16 cellular contexts compared by ENCODE assay signal in genomic region chr9:126519660-126520425, GRCh38.
DNase-seq lines count a peak whose midpoint lies in the region; ATAC-seq, FAIRE-seq and TF ChIP-seq lines count a peak whose summit lies in the region.
"Had no signal": no experiment of that assay in that cellular context is flagged by ENCODE, and none has a peak within 500 bp of the region (broad histone marks: within the 10 kb centered on the region; RNA-seq: fewer than 3 reads in every experiment).

No MANE protein-coding gene starts in this region.

- ATAC-seq in PC-3 (no peak), GM21619 (IDR thresholded peaks at IDR 0.05; ENCODE audit: unreplicated experiment) (no peak)
- ATAC-seq: mucosa of descending colon had no signal

- no peak for FAIRE-seq in kidney (lab: Jason Lieb, UNC)

- no peaks in the 10 kb centered on the region for H4K20me1 ChIP-seq in PC-3 (ENCODE audit: low read length)

- peaks cover 40% of the 10 kb centered on the region for H3K27me3 ChIP-seq in PC-3 (ENCODE audit: low read length)
- peaks cover 0 to 87% (median 20%) of the 10 kb centered on the region in 7 donors for H3K27me3 ChIP-seq in spleen (replicated peaks in 1 of 7)

- no peak overlapping the region for H3K4me3 ChIP-seq in PC-3 (ENCODE audit: low read length)
- no peak overlapping the region for H3K4me3 ChIP-seq in kidney (ENCODE audit: low read length in 2 of 2)
- H3K4me3 ChIP-seq in spleen: no peak overlapping the region
- H3K4me3 ChIP-seq: dorsolateral prefrontal cortex, hepatocyte, mucosa of descending colon, SK-N-MC had no signal

- DNase-seq in stimulated activated CD4-positive, alpha-beta T cell treated with anti-CD3 and anti-CD28 coated beads, Interleukin-1b, Interleukin-23, amount 100 ng/mL, for 48 hours: peak; percentile 19
- no peak for DNase-seq in stimulated activated CD4-positive, alpha-beta T cell treated with anti-CD3 and anti-CD28 coated beads, Interleukin-2, amount 100 ng/mL, for 48 hours
- DNase-seq in PC-3: peak; percentile 38
- DNase-seq in kidney: peak; percentile 73
- peak; percentile 72 for DNase-seq in spleen
- DNase-seq in ACHN: no peak
- no peak for DNase-seq in cerebellum (ENCODE audit: low spot score)
- DNase-seq: activated gamma-delta T cell, Karpas-422, mucosa of descending colon, NCI-H1417, NCI-H446 had no signal

- H3K4me1 ChIP-seq in PC-3 (ENCODE audit: insufficient read depth, low read length) (peaks cover 15% of the 10 kb centered on the region), kidney (ENCODE audit: control insufficient read depth in 1 of 2, insufficient read depth in 1 of 2, low read depth in 1 of 2, low read length in 2 of 2) (peaks cover 0 to 3% of the 10 kb centered on the region in 2 donors), spleen (peaks cover 14 to 68% (median 32%) of the 10 kb centered on the region in 6 donors)

- in situ Hi-C loops in ACHN (cut with HindIII; ENCODE audit: low pct_ligation_motif_present, low pct_unique_long_range_greater_than_20kb, low sequenced_read_pairs): no loop called here

- H3K79me2 ChIP-seq in PC-3 (ENCODE audit: low read length): no peaks in the 10 kb centered on the region
- H3K79me2 ChIP-seq: hepatocyte had no signal

- no peak overlapping the region for H3K4me2 ChIP-seq in PC-3 (ENCODE audit: low read length)
- H3K4me2 ChIP-seq: hepatocyte had no signal

- no peak overlapping the region for H3K27ac ChIP-seq in PC-3 (ENCODE audit: low read length)
- no peak overlapping the region for H3K27ac ChIP-seq in kidney (ENCODE audit: low read depth in 2 of 2, low read length in 2 of 2)
- H3K27ac ChIP-seq in spleen: no peak overlapping the region
- H3K27ac ChIP-seq: dorsolateral prefrontal cortex, hepatocyte, SK-N-MC had no signal

- no peaks in the 10 kb centered on the region for H3F3A ChIP-seq in PC-3 (ENCODE audit: low read length, unreplicated experiment)

- TF ChIP-seq CTCF in PC-3 (conservative IDR thresholded peaks at IDR 0.05; ENCODE audit: low read depth, low read length) (no peak), kidney (IDR thresholded peaks at IDR 0.05; ENCODE audit: borderline replicate concordance, extremely low read depth, insufficient read depth) (no peak), spleen (IDR thresholded peaks at IDR 0.05 in 8 of 11, conservative IDR thresholded peaks at IDR 0.05 in 3 of 11) (no peak)

- H3K9me3 ChIP-seq in PC-3 (ENCODE audit: low read length) (no peaks in the 10 kb centered on the region), kidney (ENCODE audit: control insufficient read depth in 1 of 2, low read length in 2 of 2) (no peaks in the 10 kb centered on the region), spleen (no peaks in the 10 kb centered on the region)
- H3K9me3 ChIP-seq: mucosa of descending colon had no signal

- TF ChIP-seq POLR2A in spleen (IDR thresholded peaks at IDR 0.05): no peak

- WGBS in spleen, 5 donors: 84 to 92% (median 88%) methylated on average over 22 of the region's 22 CpGs

- H3K36me3 ChIP-seq in PC-3 (ENCODE audit: low read depth, low read length) (no peaks in the 10 kb centered on the region), kidney (ENCODE audit: control insufficient read depth in 1 of 2, insufficient read depth in 2 of 2, low read length in 2 of 2) (no peaks in the 10 kb centered on the region), spleen (no peaks in the 10 kb centered on the region)

- intact Hi-C loops in PC-3 (cut with micrococcal nuclease): no loop called here
- intact Hi-C loops in kidney (cut with DNase I): no loop called here
- intact Hi-C loops in spleen (cut with DNase I; ENCODE audit: low total_unique reads): no loop called here

- H3K9me2 ChIP-seq in PC-3 (replicated peaks; ENCODE audit: low read length): no peaks in the 10 kb centered on the region

- BruUV-seq in PC-3 (replicated peaks; lab: Mats Ljungman, UMichigan): no TSS peak

- POLR2A ChIA-PET in PC-3 (lab: Charles Lee; ENCODE audit: unreplicated experiment): no interaction called here

- CTCF ChIA-PET in PC-3 (lab: Charles Lee): no interaction called here

- H2AFZ ChIP-seq in PC-3 (ENCODE audit: low read length): no peak overlapping the region
- H2AFZ ChIP-seq: hepatocyte had no signal

- no peak overlapping the region for H3K9ac ChIP-seq in PC-3 (ENCODE audit: low read length)
- H3K9ac ChIP-seq in kidney (ENCODE audit: low read length in 2 of 2): no peak overlapping the region

Comparison
In these comparisons a context has a peak if more than half of its experiments do, and no peak if none do; other contexts are left out.
1. DNase-seq: peak in stimulated activated CD4-positive, alpha-beta T cell treated with anti-CD3 and anti-CD28 coated beads, Interleukin-1b, Interleukin-23, amount 100 ng/mL, for 48 hours (single experiment), PC-3 (single experiment), kidney (single experiment) and spleen (single experiment); none in stimulated activated CD4-positive, alpha-beta T cell treated with anti-CD3 and anti-CD28 coated beads, Interleukin-2, amount 100 ng/mL, for 48 hours (0 of 2), ACHN (single experiment) and cerebellum (single experiment).